3 cellular contexts compared by ENCODE assay signal in genomic region chr17:64500487-64500859, GRCh38.
TF ChIP-seq lines count a peak whose summit lies in the region.

No MANE protein-coding gene starts in this region.

TF ChIP-seq in SK-N-SH, 30 proteins besides CTCF, POLR2A, EP300 and RAD21:
- no peak for TF ChIP-seq NFIC (IDR thresholded peaks at IDR 0.05; ENCODE audit: borderline replicate concordance)
- 0 out of 2 replicates have a peak, but pooled peaks have one; percentile 21 for TF ChIP-seq MXI1 (IDR thresholded peaks at IDR 0.05; ENCODE audit: low read depth, low read length)

TF ChIP-seq in SK-N-SH treated with all-trans-retinoic acid at 6 μM for 48 hours, 23 proteins besides CTCF, POLR2A, EP300 and RAD21:
- TF ChIP-seq ZFP3 (CRISPR knock-in tag; IDR thresholded peaks at IDR 0.05): no peak
- TF ChIP-seq GLIS3 (CRISPR knock-in tag; IDR thresholded peaks at IDR 0.05): no peak
- TF ChIP-seq CSRNP3 (CRISPR knock-in tag; IDR thresholded peaks at IDR 0.05): no peak
- no peak for TF ChIP-seq ARNTL (CRISPR knock-in tag; IDR thresholded peaks at IDR 0.05; ENCODE audit: borderline replicate concordance, low read depth)
- no peak for TF ChIP-seq PATZ1 (CRISPR knock-in tag; IDR thresholded peaks at IDR 0.05; ENCODE audit: borderline replicate concordance)

TF ChIP-seq in K562, 482 proteins besides CTCF, POLR2A, EP300 and RAD21:
- TF ChIP-seq ZBTB49 (CRISPR knock-in tag; IDR thresholded peaks at IDR 0.05; ENCODE audit: borderline replicate concordance) (peak; percentile 67; the same call in 1 of the 2 replicates), ZNF830 (CRISPR knock-in tag; IDR thresholded peaks at IDR 0.05) (no peak), SRSF1 (IDR thresholded peaks at IDR 0.05; ENCODE audit: low read depth, low read length) (no peak), SP1 (CRISPR knock-in tag; IDR thresholded peaks at IDR 0.05) (peak; percentile 10; the same call in 1 of the 2 replicates), CHD1 (IDR thresholded peaks at IDR 0.05; ENCODE audit: low read length) (no peak), FOXP4 (CRISPR knock-in tag; IDR thresholded peaks at IDR 0.05; ENCODE audit: borderline replicate concordance) (0 out of 2 replicates have a peak, but pooled peaks have one; percentile 12)
